ENCODE assay signal across 20 cellular contexts in the genomic region with DNA sequence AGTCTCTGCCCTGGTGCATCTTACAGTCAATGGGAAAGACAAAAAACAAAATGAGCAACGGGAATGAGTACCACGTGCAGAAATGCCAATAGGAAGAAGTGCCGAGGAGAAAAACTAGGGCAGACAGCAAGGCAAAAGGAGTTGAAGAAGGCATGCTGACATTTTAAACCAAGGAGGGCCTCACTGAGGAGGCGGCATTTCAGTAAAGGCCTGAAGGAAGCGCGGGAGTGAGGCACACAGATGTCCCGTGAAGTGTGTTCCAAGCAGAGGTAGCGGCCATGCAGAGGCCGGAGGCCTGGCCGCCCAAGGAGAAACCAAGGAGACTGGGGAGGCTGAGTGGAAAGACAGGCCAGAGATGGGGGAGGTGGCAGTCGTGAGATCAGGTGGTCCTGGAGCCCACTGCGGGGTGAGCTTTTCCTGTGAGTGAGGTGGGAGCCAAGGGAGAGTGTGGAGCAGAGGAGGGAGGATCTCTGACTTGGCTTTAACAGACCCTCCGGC. TPM values are rescaled to one million over a fixed set of nuclear protein-coding genes. Genes with fewer than 3 reads are reported as not detected.
DNase-seq lines count a peak whose midpoint lies in the region; ATAC-seq and TF ChIP-seq lines count a peak whose summit lies in the region.
"Had no signal": no experiment of that assay in that cellular context is flagged by ENCODE, and none has a peak within 500 bp of the region (broad histone marks: within the 10 kb centered on the region; RNA-seq: fewer than 3 reads in every experiment).

No MANE protein-coding gene starts in this region.

- no peaks in the 10 kb centered on the region for H3K36me3 ChIP-seq in ES-I3 (ENCODE audit: insufficient read depth, low read length)
- H3K36me3 ChIP-seq in parathyroid adenoma (ENCODE audit: control insufficient read depth, insufficient read depth, low read length) = no peaks in the 10 kb centered on the region
- H3K36me3 ChIP-seq in Karpas-422 (ENCODE audit: insufficient read depth, low read length) = no peaks in the 10 kb centered on the region
- H3K36me3 ChIP-seq: gastroesophageal sphincter, thyroid gland had no signal

- H3K79me2 ChIP-seq in parathyroid adenoma (no peaks in the 10 kb centered on the region), Karpas-422 (ENCODE audit: low read length) (no peaks in the 10 kb centered on the region)

- peak overlapping the region; percentile 28; the same call in 1 of the 2 replicates for H3K9ac ChIP-seq in ES-I3 (ENCODE audit: low read depth, low read length)
- no peak overlapping the region for H3K9ac ChIP-seq in parathyroid adenoma
- H3K9ac ChIP-seq in Karpas-422 (ENCODE audit: low read length) = no peak overlapping the region

- H4K20me1 ChIP-seq in Karpas-422 (ENCODE audit: insufficient read depth, low read depth, low read length) = 0 out of 2 replicates have a peak, but pooled peaks cover 4% of the 10 kb centered on the region

- no peak for DNase-seq in T-helper 17 cell
- no peak for DNase-seq in glutamatergic neuron
- no peak for DNase-seq in Karpas-422
- DNase-seq in activated CD4-positive, alpha-beta memory T cell treated with anti-CD3 and anti-CD28 coated beads for 36 hours = no peak
- DNase-seq in HUDEP-2 (lab: John Stamatoyannopoulos, UW; ENCODE audit: unreplicated experiment in 76 of 76) = no peak
- DNase-seq in HCEC 1CT = no peak
- DNase-seq: activated CD8-positive, alpha-beta T cell treated with anti-CD3 and anti-CD28 coated beads for 36 hours; amygdala; DMS 273 treated with DMSO at 0.1 percent for 48 hours; NCI-H2029; NCI-H524 treated with DMSO at 0.1 percent for 48 hours had no signal

- TF ChIP-seq CTCF in glutamatergic neuron (IDR thresholded peaks at IDR 0.05; ENCODE audit: partially characterized antibody, unreplicated experiment) (no peak), parathyroid adenoma (IDR thresholded peaks at IDR 0.05) (no peak)

- peak overlapping the region; percentile 48 for H3K27ac ChIP-seq in parathyroid adenoma
- no peak overlapping the region for H3K27ac ChIP-seq in Karpas-422 (ENCODE audit: low read length)
- H3K27ac ChIP-seq: epithelial cell of prostate, gastroesophageal sphincter, thyroid gland had no signal

- intact Hi-C loops in activated CD4-positive, alpha-beta memory T cell treated with anti-CD3 and anti-CD28 coated beads for 36 hours (cut with micrococcal nuclease) = no loop called here

- H3K36me3 Mint-ChIP-seq in T-helper 17 cell (ENCODE audit: low read depth) = peaks cover 12% of the 10 kb centered on the region
- no peaks in the 10 kb centered on the region for H3K36me3 Mint-ChIP-seq in glutamatergic neuron (ENCODE audit: unreplicated experiment)
- no peaks in the 10 kb centered on the region for H3K36me3 Mint-ChIP-seq in activated CD4-positive, alpha-beta memory T cell treated with anti-CD3 and anti-CD28 coated beads for 36 hours
- H3K36me3 Mint-ChIP-seq: memory B cell had no signal

- peaks cover 15% of the 10 kb centered on the region for H3K9me3 Mint-ChIP-seq in glutamatergic neuron (ENCODE audit: unreplicated experiment)
- no peaks in the 10 kb centered on the region for H3K9me3 Mint-ChIP-seq in activated CD4-positive, alpha-beta memory T cell treated with anti-CD3 and anti-CD28 coated beads for 36 hours
- H3K9me3 Mint-ChIP-seq: activated CD8-positive, alpha-beta T cell treated with anti-CD3 and anti-CD28 coated beads for 36 hours; activated T-helper 1 cell treated with anti-CD3 and anti-CD28 coated beads, Interleukin-12 subunit alpha, Interleukin-12 subunit beta, Interleukin-2, Interleukin-4 antibody, amounts not matched to agents 30 ng/mL and 10 ng/mL and 1 ng/mL, durations not matched to agents 14 hours and 24 hours and 36 hours; memory B cell had no signal

- H3K4me1 Mint-ChIP-seq in T-helper 17 cell (peaks cover 10% of the 10 kb centered on the region), glutamatergic neuron (ENCODE audit: low read depth, unreplicated experiment) (peaks cover 18% of the 10 kb centered on the region)
- H3K4me1 Mint-ChIP-seq in activated CD4-positive, alpha-beta memory T cell treated with anti-CD3 and anti-CD28 coated beads for 36 hours (ENCODE audit: low read depth) = peaks cover 12% of the 10 kb centered on the region

- H3K9me2 ChIP-seq in Karpas-422 (replicated peaks; ENCODE audit: insufficient read depth, low read length) = no peaks in the 10 kb centered on the region

- H3K27me3 Mint-ChIP-seq in T-helper 17 cell = peaks cover 72% of the 10 kb centered on the region
- peaks cover 17% of the 10 kb centered on the region for H3K27me3 Mint-ChIP-seq in glutamatergic neuron (ENCODE audit: unreplicated experiment)
- peaks cover 51% of the 10 kb centered on the region for H3K27me3 Mint-ChIP-seq in activated CD4-positive, alpha-beta memory T cell treated with anti-CD3 and anti-CD28 coated beads for 36 hours

- H3K27me3 ChIP-seq in parathyroid adenoma (ENCODE audit: control insufficient read depth, insufficient read depth, low read length) (no peaks in the 10 kb centered on the region), Karpas-422 (ENCODE audit: low read length) (no peaks in the 10 kb centered on the region)
- H3K27me3 ChIP-seq: thyroid gland had no signal

- H3K4me3 ChIP-seq in parathyroid adenoma (ENCODE audit: low read depth, low read length) (peak overlapping the region; percentile 60), Karpas-422 (ENCODE audit: low read length) (no peak overlapping the region)

- peak overlapping the region; percentile 93 for H2AFZ ChIP-seq in parathyroid adenoma
- no peak overlapping the region for H2AFZ ChIP-seq in Karpas-422 (ENCODE audit: low read length)

- H3K4me3 Mint-ChIP-seq in T-helper 17 cell (peak overlapping the region; percentile 79), glutamatergic neuron (ENCODE audit: unreplicated experiment) (peak overlapping the region; percentile 81)
- no peak overlapping the region for H3K4me3 Mint-ChIP-seq in activated CD4-positive, alpha-beta memory T cell treated with anti-CD3 and anti-CD28 coated beads for 36 hours
- H3K4me3 Mint-ChIP-seq: activated CD8-positive, alpha-beta T cell treated with anti-CD3 and anti-CD28 coated beads for 36 hours; activated T-helper 1 cell treated with anti-CD3 and anti-CD28 coated beads, Interleukin-12 subunit alpha, Interleukin-12 subunit beta, Interleukin-2, Interleukin-4 antibody, amounts not matched to agents 30 ng/mL and 10 ng/mL and 1 ng/mL, durations not matched to agents 14 hours and 24 hours and 36 hours; memory B cell had no signal

- CTCF ChIA-PET in activated CD4-positive, alpha-beta memory T cell treated with anti-CD3 and anti-CD28 coated beads for 36 hours (lab: Charles Lee) = no interaction called here

- H3K4me1 ChIP-seq in ES-I3 (ENCODE audit: insufficient read depth, low read length) (peaks cover 18% of the 10 kb centered on the region; the same call in 1 of the 2 replicates), parathyroid adenoma (peaks cover 28% of the 10 kb centered on the region), Karpas-422 (ENCODE audit: low read length) (no peaks in the 10 kb centered on the region)

- H3K4me2 ChIP-seq in parathyroid adenoma (ENCODE audit: low read length) (peak overlapping the region; percentile 76), Karpas-422 (ENCODE audit: low read depth, low read length, poor library complexity, severe bottlenecking) (no peak overlapping the region)

- POLR2A ChIA-PET in activated CD4-positive, alpha-beta memory T cell treated with anti-CD3 and anti-CD28 coated beads for 36 hours (lab: Charles Lee) = no interaction called here

- H3K27ac Mint-ChIP-seq in T-helper 17 cell = no peak overlapping the region
- peak overlapping the region; percentile 0 for H3K27ac Mint-ChIP-seq in glutamatergic neuron (ENCODE audit: unreplicated experiment)
- no peak overlapping the region for H3K27ac Mint-ChIP-seq in activated CD4-positive, alpha-beta memory T cell treated with anti-CD3 and anti-CD28 coated beads for 36 hours
- H3K27ac Mint-ChIP-seq: activated CD8-positive, alpha-beta T cell treated with anti-CD3 and anti-CD28 coated beads for 36 hours; activated T-helper 1 cell treated with anti-CD3 and anti-CD28 coated beads, Interleukin-12 subunit alpha, Interleukin-12 subunit beta, Interleukin-2, Interleukin-4 antibody, amounts not matched to agents 30 ng/mL and 10 ng/mL and 1 ng/mL, durations not matched to agents 14 hours and 24 hours and 36 hours; memory B cell had no signal

- ATAC-seq in T-helper 17 cell = no peak
- ATAC-seq: activated CD8-positive, alpha-beta T cell treated with anti-CD3 and anti-CD28 coated beads for 36 hours; gastroesophageal sphincter had no signal

- H3K9me3 ChIP-seq in ES-I3 (ENCODE audit: control insufficient read depth, insufficient read depth, low read length) (no peaks in the 10 kb centered on the region), T-helper 17 cell (ENCODE audit: control insufficient read depth, low read length, poor library complexity, severe bottlenecking) (no peaks in the 10 kb centered on the region), parathyroid adenoma (ENCODE audit: control insufficient read depth, low read length) (no peaks in the 10 kb centered on the region), Karpas-422 (ENCODE audit: low read length) (no peaks in the 10 kb centered on the region)
- H3K9me3 ChIP-seq: gastroesophageal sphincter, thyroid gland had no signal

RNA-seq across cellular contexts. Expression of a gene that starts 34.8 kb away (rescaled TPM):
- total RNA-seq in T-helper 17 cell (not detected), glutamatergic neuron (ENCODE audit: unreplicated experiment) (not detected)
- total RNA-seq in Karpas-422 (2014; rRNA removed; shearing (Covaris generic); ENCODE audit: low replicate concordance) = not detected in 2 replicates
- total RNA-seq in activated CD4-positive, alpha-beta memory T cell treated with anti-CD3 and anti-CD28 coated beads for 36 hours = not detected
- total RNA-seq: activated CD8-positive, alpha-beta T cell treated with anti-CD3 and anti-CD28 coated beads for 36 hours; activated T-helper 1 cell treated with anti-CD3 and anti-CD28 coated beads, Interleukin-12 subunit alpha, Interleukin-12 subunit beta, Interleukin-2, Interleukin-4 antibody, amounts not matched to agents 30 ng/mL and 10 ng/mL and 1 ng/mL, durations not matched to agents 14 hours and 24 hours and 36 hours; gastroesophageal sphincter; H4; HT1080; thyroid gland had no signal
